ENCODE assay signal across 9 cellular contexts in the genomic region with DNA sequence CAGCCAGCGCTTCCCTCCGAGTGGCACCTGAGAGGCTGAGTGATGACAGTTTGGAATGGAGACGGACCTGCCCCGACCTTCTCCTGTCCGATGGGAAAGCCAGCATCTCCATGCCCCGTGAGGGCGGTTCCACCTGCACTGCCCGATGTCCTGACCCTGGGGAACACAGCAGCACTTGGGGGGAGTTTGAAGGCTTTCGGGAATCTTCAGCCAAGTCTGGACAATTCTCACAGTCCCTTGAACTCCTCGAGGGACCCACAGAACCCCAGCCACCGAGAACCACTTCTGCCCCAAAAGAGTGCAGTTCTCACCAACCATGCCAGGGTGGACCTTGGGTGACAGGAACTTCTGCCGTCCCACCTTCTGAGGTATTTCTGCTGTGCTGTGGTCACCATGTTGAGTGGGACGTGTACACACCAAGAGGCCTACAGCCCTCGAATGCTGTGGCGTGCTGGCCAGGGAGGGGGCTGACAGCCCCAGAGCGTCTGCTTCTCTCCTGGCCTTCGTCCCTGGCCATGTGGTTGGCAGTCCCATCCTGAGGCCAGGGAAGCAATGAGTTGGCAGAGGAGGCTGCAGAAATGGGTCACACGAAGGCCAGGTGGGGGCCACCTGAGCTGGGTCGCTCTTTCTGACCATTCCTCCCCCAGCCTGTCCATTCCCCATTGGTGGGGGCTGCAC. TPM values are rescaled to one million over a fixed set of nuclear protein-coding genes. Genes with fewer than 3 reads are reported as not detected.
DNase-seq lines count a peak whose midpoint lies in the region; ATAC-seq and TF ChIP-seq lines count a peak whose summit lies in the region.
"Had no signal": no experiment of that assay in that cellular context is flagged by ENCODE, and none has a peak within 500 bp of the region (broad histone marks: within the 10 kb centered on the region; RNA-seq: fewer than 3 reads in every experiment).

No MANE protein-coding gene starts in this region.

- H3K27me3 ChIP-seq in HCT116 (ENCODE audit: insufficient read depth, low read length) (no peaks in the 10 kb centered on the region), right cardiac atrium (ENCODE audit: control insufficient read depth, insufficient read depth) (no peaks in the 10 kb centered on the region)

- DNase-seq in HCT116 (ENCODE audit: low read depth, low spot score) = no peak
- DNase-seq in activated CD8-positive, alpha-beta T cell treated with anti-CD3 and anti-CD28 coated beads, Interleukin-2, amount 10 ng/mL, durations not matched to agents 7 days and 5 days = no peak
- DNase-seq in right cardiac atrium = peak in 2 of 3 donors; percentile 16 to 42
- DNase-seq in occipital lobe (lab: John Stamatoyannopoulos, UW) = no peak
- no peak for DNase-seq in NCI-H1417 treated with DMSO at 0.1 percent for 48 hours (lab: John Stamatoyannopoulos, UW)
- DNase-seq in CD1c-positive myeloid dendritic cell (ENCODE audit: extremely low spot score) = no peak
- DNase-seq: NCI-H524 treated with DMSO at 0.1 percent for 48 hours had no signal

- H3K4me1 Mint-ChIP-seq in activated CD8-positive, alpha-beta T cell treated with anti-CD3 and anti-CD28 coated beads, Interleukin-2, amount 10 ng/mL, durations not matched to agents 7 days and 5 days (ENCODE audit: low read depth) = peaks cover 12% of the 10 kb centered on the region

- H3K36me3 ChIP-seq in HCT116 (ENCODE audit: control insufficient read depth in 1 of 2, insufficient read depth in 2 of 2, low read length in 2 of 2) = no peaks in the 10 kb centered on the region

- H3K27ac Mint-ChIP-seq in activated CD8-positive, alpha-beta T cell treated with anti-CD3 and anti-CD28 coated beads, Interleukin-2, amount 10 ng/mL, durations not matched to agents 7 days and 5 days = peak overlapping the region; percentile 52

- peak overlapping the region; percentile 97 for H3K4me2 ChIP-seq in HCT116 (ENCODE audit: low read length)

- BruUV-seq in HCT116 (replicated peaks; lab: Mats Ljungman, UMichigan) = TSS peak; percentile 45

- peaks cover 6 to 19% of the 10 kb centered on the region in 2 experiments for H3K4me1 ChIP-seq in HCT116 (ENCODE audit: control insufficient read depth in 1 of 2, insufficient read depth in 2 of 2, low read length in 2 of 2)
- peaks cover 2% of the 10 kb centered on the region for H3K4me1 ChIP-seq in right cardiac atrium (ENCODE audit: control insufficient read depth, insufficient read depth, low read length)

- no peak overlapping the region for H2AFZ ChIP-seq in HCT116 (ENCODE audit: low read depth, low read length, poor library complexity, severe bottlenecking)

- ATAC-seq in HCT116 = no peak
- no peak for ATAC-seq in activated CD8-positive, alpha-beta T cell treated with anti-CD3 and anti-CD28 coated beads, Interleukin-2, amount 10 ng/mL, durations not matched to agents 7 days and 5 days
- no peak for ATAC-seq in right cardiac atrium
- no peak for ATAC-seq in HG03196 (IDR thresholded peaks at IDR 0.05; ENCODE audit: unreplicated experiment)

- H4K20me1 ChIP-seq in HCT116 (ENCODE audit: insufficient read depth) = no peaks in the 10 kb centered on the region

- peak overlapping the region; percentile 96 for H3K9ac ChIP-seq in HCT116 (ENCODE audit: low read length)

- no peak for TF ChIP-seq POLR2A in HCT116 (IDR thresholded peaks at IDR 0.05; ENCODE audit: borderline replicate concordance, extremely low read depth, insufficient read depth, insufficient read length)

- H3K4me3 ChIP-seq in HCT116 (replicated peaks in 1 of 2; ENCODE audit: low read depth in 1 of 2, low read length in 2 of 2) (peak overlapping the region; percentile 81 to 88), right cardiac atrium (ENCODE audit: low read length) (peak overlapping the region; percentile 63), skin epidermis (peak overlapping the region; percentile 62 to 92 (median 88))

- intact Hi-C loops in HCT116 (cut with micrococcal nuclease) (no loop called here), right cardiac atrium (cut with DNase I) (loop anchor here in 1 of 4 donors (10.0 kb wide), 1 partner anchor 368 kb away; no protein-coding TSS in a partner anchor)

- H3K4me3 Mint-ChIP-seq in activated CD8-positive, alpha-beta T cell treated with anti-CD3 and anti-CD28 coated beads, Interleukin-2, amount 10 ng/mL, durations not matched to agents 7 days and 5 days = peak overlapping the region; percentile 58

- CTCF ChIA-PET in HCT116 (lab: Charles Lee) = no interaction called here
- CTCF ChIA-PET in activated CD8-positive, alpha-beta T cell treated with anti-CD3 and anti-CD28 coated beads, Interleukin-2, amount 10 ng/mL, durations not matched to agents 7 days and 5 days (lab: Charles Lee) = interaction anchor here (1.6 to 3.5 kb wide), 2 partner anchors 59 to 104 kb away, joined by 3 to 25 read pairs; no protein-coding TSS in a partner anchor

- TF ChIP-seq CTCF in HCT116 (IDR thresholded peaks at IDR 0.05 in 2 of 3, conservative IDR thresholded peaks at IDR 0.05 in 1 of 3; ENCODE audit: borderline replicate concordance in 1 of 3, insufficient read depth in 1 of 3, low read depth in 2 of 3, low read length in 2 of 3) = no peak

- no peaks in the 10 kb centered on the region for H3K9me2 ChIP-seq in HCT116 (ENCODE audit: insufficient read depth)

- H3K9me3 ChIP-seq in HCT116 (ENCODE audit: control insufficient read depth in 1 of 2, insufficient read depth in 1 of 2, low read depth in 1 of 2, low read length in 2 of 2) = no peaks in the 10 kb centered on the region
- no peaks in the 10 kb centered on the region for H3K9me3 ChIP-seq in right cardiac atrium (ENCODE audit: control insufficient read depth, low read length)

- no peak for TF ChIP-seq RAD21 in HCT116 (IDR thresholded peaks at IDR 0.05; ENCODE audit: low read depth)

- H3K27me3 Mint-ChIP-seq in activated CD8-positive, alpha-beta T cell treated with anti-CD3 and anti-CD28 coated beads, Interleukin-2, amount 10 ng/mL, durations not matched to agents 7 days and 5 days (ENCODE audit: low read depth) = peaks cover 3% of the 10 kb centered on the region

- WGBS in right cardiac atrium = 55% methylated on average over 19 of the region's 19 CpGs

- H3K36me3 Mint-ChIP-seq in activated CD8-positive, alpha-beta T cell treated with anti-CD3 and anti-CD28 coated beads, Interleukin-2, amount 10 ng/mL, durations not matched to agents 7 days and 5 days (ENCODE audit: low read depth) = no peaks in the 10 kb centered on the region

- peaks cover 3% of the 10 kb centered on the region; the same call in 1 of the 2 replicates for H3K79me2 ChIP-seq in HCT116 (ENCODE audit: insufficient read depth, low read length)

- POLR2A ChIA-PET in HCT116 (lab: Charles Lee) = no interaction called here
- POLR2A ChIA-PET in activated CD8-positive, alpha-beta T cell treated with anti-CD3 and anti-CD28 coated beads, Interleukin-2, amount 10 ng/mL, durations not matched to agents 7 days and 5 days (lab: Charles Lee) = interaction anchor here (0.8 kb wide), 1 partner anchor 11 kb away, joined by 4 read pairs; no protein-coding TSS in a partner anchor

- no peaks in the 10 kb centered on the region for H3K9me3 Mint-ChIP-seq in activated CD8-positive, alpha-beta T cell treated with anti-CD3 and anti-CD28 coated beads, Interleukin-2, amount 10 ng/mL, durations not matched to agents 7 days and 5 days (ENCODE audit: insufficient read depth)

- RAD21 ChIA-PET in HCT116 (lab: Charles Lee; ENCODE audit: low non-redundant PET in 1 of 2, low total read pairs in 2 of 2, uncharacterized antibody in 2 of 2, unreplicated experiment in 2 of 2) = no interaction called here

- peak overlapping the region; percentile 86; the same call in 1 of the 2 replicates for H3K27ac ChIP-seq in HCT116 (ENCODE audit: low read depth, low read length)
- no peak overlapping the region for H3K27ac ChIP-seq in right cardiac atrium (ENCODE audit: low read length)
- peak overlapping the region in 11 of 21 experiments; percentile 29 to 92 (median 82) for H3K27ac ChIP-seq in skin epidermis

TF ChIP-seq in HCT116, 20 proteins besides CTCF, POLR2A, EP300 and RAD21:
- TF ChIP-seq POLR2AphosphoS5 (IDR thresholded peaks at IDR 0.05; ENCODE audit: low read depth, low read length) = no peak
- TF ChIP-seq, protein P1, sequence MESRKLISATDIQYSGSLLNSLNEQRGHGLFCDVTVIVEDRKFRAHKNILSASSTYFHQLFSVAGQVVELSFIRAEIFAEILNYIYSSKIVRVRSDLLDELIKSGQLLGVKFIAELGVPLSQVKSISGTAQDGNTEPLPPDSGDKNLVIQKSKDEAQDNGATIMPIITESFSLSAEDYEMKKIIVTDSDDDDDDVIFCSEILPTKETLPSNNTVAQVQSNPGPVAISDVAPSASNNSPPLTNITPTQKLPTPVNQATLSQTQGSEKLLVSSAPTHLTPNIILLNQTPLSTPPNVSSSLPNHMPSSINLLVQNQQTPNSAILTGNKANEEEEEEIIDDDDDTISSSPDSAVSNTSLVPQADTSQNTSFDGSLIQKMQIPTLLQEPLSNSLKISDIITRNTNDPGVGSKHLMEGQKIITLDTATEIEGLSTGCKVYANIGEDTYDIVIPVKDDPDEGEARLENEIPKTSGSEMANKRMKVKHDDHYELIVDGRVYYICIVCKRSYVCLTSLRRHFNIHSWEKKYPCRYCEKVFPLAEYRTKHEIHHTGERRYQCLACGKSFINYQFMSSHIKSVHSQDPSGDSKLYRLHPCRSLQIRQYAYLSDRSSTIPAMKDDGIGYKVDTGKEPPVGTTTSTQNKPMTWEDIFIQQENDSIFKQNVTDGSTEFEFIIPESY (IDR thresholded peaks at IDR 0.05; ENCODE audit: extremely low read depth, insufficient replicate concordance, low read length) = no peak
- TF ChIP-seq CBX3 (IDR thresholded peaks at IDR 0.05; ENCODE audit: low read depth) = no peak

RNA-seq across cellular contexts. Expression of a gene that starts 1.0 kb away (rescaled TPM):
- 14.8 TPM for total RNA-seq in HCT116 (2021; ENCODE audit: unreplicated experiment)
- polyA plus RNA-seq in HCT116 (2012) = 10.6 and 11.2 TPM in 2 replicates
- under 1 TPM; 0.55 to 0.95 TPM for total RNA-seq in activated CD8-positive, alpha-beta T cell treated with anti-CD3 and anti-CD28 coated beads, Interleukin-2, amount 10 ng/mL, durations not matched to agents 7 days and 5 days
- 1 to 10 TPM; 1.8 to 4.2 (median 3.1) TPM for total RNA-seq in right cardiac atrium
- 2.4 TPM for polyA plus RNA-seq in right cardiac atrium
- 10.1 TPM for total RNA-seq in occipital lobe

RNA-seq across cellular contexts. Expression of a gene that starts 8.5 kb away (rescaled TPM):
- total RNA-seq in HCT116 (2021; ENCODE audit: unreplicated experiment) (45.0 TPM), right cardiac atrium (1 to 10 TPM; 2.5 to 5.7 (median 3.3) TPM), occipital lobe (20.6 TPM)
- 37.0 and 46.7 TPM in 2 replicates for polyA plus RNA-seq in HCT116 (2012)
- not detected for total RNA-seq in activated CD8-positive, alpha-beta T cell treated with anti-CD3 and anti-CD28 coated beads, Interleukin-2, amount 10 ng/mL, durations not matched to agents 7 days and 5 days
- polyA plus RNA-seq in right cardiac atrium = 2.0 TPM

RNA-seq across cellular contexts. Expression of a gene that starts 34.3 kb away (rescaled TPM):
- total RNA-seq in HCT116 (2021; ENCODE audit: unreplicated experiment) (62.4 TPM), right cardiac atrium (1 to 10 TPM; 2.9 to 3.9 (median 3.3) TPM), occipital lobe (11.1 TPM)
- 54.1 and 55.1 TPM in 2 replicates for polyA plus RNA-seq in HCT116 (2012)
- 10 to 100 TPM; 59.9 to 62.3 TPM for total RNA-seq in activated CD8-positive, alpha-beta T cell treated with anti-CD3 and anti-CD28 coated beads, Interleukin-2, amount 10 ng/mL, durations not matched to agents 7 days and 5 days
- 2.5 TPM for polyA plus RNA-seq in right cardiac atrium

Comparison
In these comparisons a context has a peak if more than half of its experiments do, and no peak if none do; other contexts are left out.
1. DNase-seq: peak in right cardiac atrium (2 of 3); none in HCT116 (single experiment), activated CD8-positive, alpha-beta T cell treated with anti-CD3 and anti-CD28 coated beads, Interleukin-2, amount 10 ng/mL, durations not matched to agents 7 days and 5 days (single experiment), occipital lobe (single experiment), NCI-H1417 treated with DMSO at 0.1 percent for 48 hours (single experiment) and CD1c-positive myeloid dendritic cell (single experiment).
2. Peak in every context shown above with its lines, with median percentiles within 50 percentile points of each other: H3K4me3 ChIP-seq.